In the genomic region with DNA sequence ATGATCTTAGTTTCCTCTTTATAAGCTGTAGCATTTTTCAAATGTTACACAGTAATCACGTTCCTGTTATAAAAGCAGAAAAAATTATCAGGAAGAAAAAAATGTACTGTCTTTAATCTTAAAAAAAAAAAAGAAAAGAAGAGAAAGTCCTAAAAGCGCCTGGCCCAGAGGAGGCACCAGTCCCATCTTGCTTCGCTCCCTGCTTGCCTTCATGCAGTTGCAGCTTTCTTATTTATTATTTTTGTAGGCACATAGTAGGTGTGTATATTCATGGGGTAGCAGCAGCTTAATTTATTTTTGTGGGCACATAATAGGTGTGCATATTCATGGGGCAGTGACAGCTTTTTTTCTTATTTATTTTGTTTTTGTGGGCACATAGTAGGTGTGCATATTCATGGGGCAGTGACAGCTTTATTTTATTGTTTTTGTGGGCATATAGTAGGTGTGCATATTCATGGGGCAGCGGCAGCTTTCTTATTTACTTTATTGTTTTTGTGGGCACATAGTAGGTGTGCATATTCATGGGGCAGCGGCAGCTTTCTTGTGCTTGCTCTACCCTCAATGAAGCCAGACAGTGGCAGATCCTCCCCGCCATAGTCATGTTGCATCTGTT, we compare ENCODE assay signal across 31 cellular contexts. TPM values are rescaled to one million over a fixed set of nuclear protein-coding genes. Genes with fewer than 3 reads are reported as not detected.
"Had no signal": no experiment of that assay in that cellular context is flagged by ENCODE, and none has a peak within 500 bp of the region (broad histone marks: within the 10 kb centered on the region; RNA-seq: fewer than 3 reads in every experiment).

No MANE protein-coding gene starts in this region.

- DNase-seq: effector CD4-positive, alpha-beta T cell; foreskin fibroblast; gastrocnemius medialis; left lung; mesenchymal stem cell; midbrain; naive thymus-derived CD4-positive, alpha-beta T cell; posterior cingulate gyrus; retina; sigmoid colon; stimulated activated CD4-positive, alpha-beta T cell treated with anti-CD3 and anti-CD28 coated beads, Interleukin-2, amount 100 ng/mL, for 24 hours; stimulated activated CD4-positive, alpha-beta T cell treated with anti-CD3 and anti-CD28 coated beads, Interleukin-4, amount 100 ng/mL, for 24 hours; stimulated activated naive CD8-positive, alpha-beta T cell treated with anti-CD3 and anti-CD28 coated beads, Interleukin-15, Interleukin-2, amounts not matched to agents 100 U/mL and 50 U/mL, for 24 hours; substantia nigra; testis had no signal

- H2AFZ ChIP-seq: neural progenitor cell had no signal

- H3K4me1 Mint-ChIP-seq: neural progenitor cell had no signal

- H3K9me3 Mint-ChIP-seq: nephron; neural progenitor cell; stimulated activated memory B cell treated with anti-CD40 and anti-IgM and Interleukin-4, amounts not matched to agents 10 μg/mL and 1 μg/mL and 100 μg/mL, for 72 hours; type B pancreatic cell had no signal

- H3K27me3 ChIP-seq: gastrocnemius medialis, left lung, neural progenitor cell, sigmoid colon, testis, tibial artery had no signal

- FAIRE-seq: colon, keratinocyte had no signal

- H3K4me3 ChIP-seq: dorsolateral prefrontal cortex, gastrocnemius medialis, left lung, neural progenitor cell, sigmoid colon, testis, tibial artery had no signal

- H3K9me3 ChIP-seq: gastrocnemius medialis, left lung, sigmoid colon, testis, tibial artery had no signal

- H3K27ac Mint-ChIP-seq: naive thymus-derived CD4-positive, alpha-beta T cell; nephron; neural progenitor cell; stimulated activated memory B cell treated with anti-CD40 and anti-IgM and Interleukin-4, amounts not matched to agents 10 μg/mL and 1 μg/mL and 100 μg/mL, for 72 hours; type B pancreatic cell had no signal

- H3K4me3 Mint-ChIP-seq: naive thymus-derived CD4-positive, alpha-beta T cell; nephron; neural progenitor cell; stimulated activated memory B cell treated with anti-CD40 and anti-IgM and Interleukin-4, amounts not matched to agents 10 μg/mL and 1 μg/mL and 100 μg/mL, for 72 hours; type B pancreatic cell had no signal

- H3K9ac ChIP-seq: neural progenitor cell had no signal

- H3K27ac ChIP-seq: dorsolateral prefrontal cortex, epithelial cell of prostate, gastrocnemius medialis, left lung, neural progenitor cell, sigmoid colon, testis, tibial artery had no signal

- H3K36me3 Mint-ChIP-seq: naive thymus-derived CD4-positive, alpha-beta T cell; neural progenitor cell; stimulated activated memory B cell treated with anti-CD40 and anti-IgM and Interleukin-4, amounts not matched to agents 10 μg/mL and 1 μg/mL and 100 μg/mL, for 72 hours; type B pancreatic cell had no signal

- H3K36me3 ChIP-seq: gastrocnemius medialis, left lung, neural progenitor cell, sigmoid colon, tibial artery had no signal

- H3K4me1 ChIP-seq: neural progenitor cell had no signal

- H3K4me2 ChIP-seq: neural progenitor cell had no signal

- ATAC-seq: esophagus mucosa; gastrocnemius medialis; left lung; naive thymus-derived CD4-positive, alpha-beta T cell; stimulated activated memory B cell treated with anti-CD40 and anti-IgM and Interleukin-4, amounts not matched to agents 10 μg/mL and 1 μg/mL and 100 μg/mL, for 72 hours; stimulated activated naive CD8-positive, alpha-beta T cell treated with anti-CD3 and anti-CD28 coated beads, Interleukin-15, Interleukin-2, amounts not matched to agents 100 U/mL and 50 U/mL, for 24 hours had no signal

RNA-seq across cellular contexts. Expression of a gene that starts 43.0 kb away (rescaled TPM):
- total RNA-seq: cerebellum; gastrocnemius medialis; glomerular endothelial cell; lung microvascular endothelial cell; naive thymus-derived CD4-positive, alpha-beta T cell; osteocyte; pulmonary artery endothelial cell; sigmoid colon; urinary bladder had no signal
- polyA plus RNA-seq: naive thymus-derived CD4-positive, alpha-beta T cell had no signal
